ENCODE assay signal across 2 cellular contexts in the genomic region with DNA sequence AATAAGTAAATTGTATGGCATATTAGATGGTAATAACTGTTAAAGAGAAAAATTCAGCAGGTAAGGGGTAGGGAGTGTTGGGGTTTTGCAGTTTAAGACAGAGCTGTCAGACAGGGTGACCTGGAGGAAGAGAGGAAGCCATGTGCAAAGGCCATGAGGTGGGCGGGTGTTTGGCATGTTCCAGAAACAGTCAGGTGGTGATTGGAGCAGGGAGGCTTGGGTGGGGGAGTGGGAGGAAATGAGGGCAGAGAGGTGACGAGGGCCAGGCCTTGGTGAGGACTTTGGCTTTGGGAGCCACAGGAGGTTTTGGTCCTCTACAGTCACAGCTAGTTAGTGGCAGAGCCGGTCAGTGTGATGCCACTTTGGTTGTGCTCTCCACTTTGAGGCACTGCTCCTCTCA.
A peak's percentile ranks its signal among the peaks of the same experiment; 100 is the strongest.
TF ChIP-seq lines count a peak whose summit lies in the region.

No MANE protein-coding gene starts in this region.

TF ChIP-seq in A549, 52 proteins besides CTCF, POLR2A, EP300 and RAD21:
- no peak for TF ChIP-seq ZSCAN20 (CRISPR knock-in tag; IDR thresholded peaks at IDR 0.05)
- no peak for TF ChIP-seq JUNB (IDR thresholded peaks at IDR 0.05)
- TF ChIP-seq RCOR1 (IDR thresholded peaks at IDR 0.05; ENCODE audit: low read depth, low read length) = no peak
- TF ChIP-seq, protein P1, sequence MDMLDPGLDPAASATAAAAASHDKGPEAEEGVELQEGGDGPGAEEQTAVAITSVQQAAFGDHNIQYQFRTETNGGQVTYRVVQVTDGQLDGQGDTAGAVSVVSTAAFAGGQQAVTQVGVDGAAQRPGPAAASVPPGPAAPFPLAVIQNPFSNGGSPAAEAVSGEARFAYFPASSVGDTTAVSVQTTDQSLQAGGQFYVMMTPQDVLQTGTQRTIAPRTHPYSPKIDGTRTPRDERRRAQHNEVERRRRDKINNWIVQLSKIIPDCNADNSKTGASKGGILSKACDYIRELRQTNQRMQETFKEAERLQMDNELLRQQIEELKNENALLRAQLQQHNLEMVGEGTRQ (IDR thresholded peaks at IDR 0.05) = no peak
- no peak for TF ChIP-seq NR3C1 (IDR thresholded peaks at IDR 0.05)
- no peak for TF ChIP-seq ESRRA (IDR thresholded peaks at IDR 0.05; ENCODE audit: borderline replicate concordance, low read length)
- TF ChIP-seq RFX5 (IDR thresholded peaks at IDR 0.05) = no peak
- TF ChIP-seq MAZ (IDR thresholded peaks at IDR 0.05; ENCODE audit: borderline replicate concordance, low read depth, low read length) = no peak
- TF ChIP-seq, protein P2, sequence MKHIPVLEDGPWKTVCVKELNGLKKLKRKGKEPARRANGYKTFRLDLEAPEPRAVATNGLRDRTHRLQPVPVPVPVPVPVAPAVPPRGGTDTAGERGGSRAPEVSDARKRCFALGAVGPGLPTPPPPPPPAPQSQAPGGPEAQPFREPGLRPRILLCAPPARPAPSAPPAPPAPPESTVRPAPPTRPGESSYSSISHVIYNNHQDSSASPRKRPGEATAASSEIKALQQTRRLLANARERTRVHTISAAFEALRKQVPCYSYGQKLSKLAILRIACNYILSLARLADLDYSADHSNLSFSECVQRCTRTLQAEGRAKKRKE (CRISPR knock-in tag; IDR thresholded peaks at IDR 0.05; ENCODE audit: low read depth) = no peak
- TF ChIP-seq FOSL2 (IDR thresholded peaks at IDR 0.05) = no peak
- TF ChIP-seq FOSL2 (CRISPR knock-in tag; IDR thresholded peaks at IDR 0.05) = no peak
- TF ChIP-seq NPAS2 (CRISPR knock-in tag; IDR thresholded peaks at IDR 0.05; ENCODE audit: borderline replicate concordance) = no peak
- TF ChIP-seq HOXB5 (CRISPR knock-in tag; IDR thresholded peaks at IDR 0.05) = no peak
- no peak for TF ChIP-seq BHLHE40 (IDR thresholded peaks at IDR 0.05; ENCODE audit: low read depth, low read length)
- TF ChIP-seq, protein P3, sequence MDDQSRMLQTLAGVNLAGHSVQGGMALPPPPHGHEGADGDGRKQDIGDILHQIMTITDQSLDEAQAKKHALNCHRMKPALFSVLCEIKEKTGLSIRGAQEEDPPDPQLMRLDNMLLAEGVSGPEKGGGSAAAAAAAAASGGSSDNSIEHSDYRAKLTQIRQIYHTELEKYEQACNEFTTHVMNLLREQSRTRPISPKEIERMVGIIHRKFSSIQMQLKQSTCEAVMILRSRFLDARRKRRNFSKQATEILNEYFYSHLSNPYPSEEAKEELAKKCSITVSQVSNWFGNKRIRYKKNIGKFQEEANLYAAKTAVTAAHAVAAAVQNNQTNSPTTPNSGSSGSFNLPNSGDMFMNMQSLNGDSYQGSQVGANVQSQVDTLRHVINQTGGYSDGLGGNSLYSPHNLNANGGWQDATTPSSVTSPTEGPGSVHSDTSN (IDR thresholded peaks at IDR 0.05) = no peak
- TF ChIP-seq, protein P4, sequence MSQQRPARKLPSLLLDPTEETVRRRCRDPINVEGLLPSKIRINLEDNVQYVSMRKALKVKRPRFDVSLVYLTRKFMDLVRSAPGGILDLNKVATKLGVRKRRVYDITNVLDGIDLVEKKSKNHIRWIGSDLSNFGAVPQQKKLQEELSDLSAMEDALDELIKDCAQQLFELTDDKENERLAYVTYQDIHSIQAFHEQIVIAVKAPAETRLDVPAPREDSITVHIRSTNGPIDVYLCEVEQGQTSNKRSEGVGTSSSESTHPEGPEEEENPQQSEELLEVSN (IDR thresholded peaks at IDR 0.05; ENCODE audit: borderline replicate concordance, low read depth) = no peak
- no peak for TF ChIP-seq NFE2L2 (conservative IDR thresholded peaks at IDR 0.05; ENCODE audit: low read length)
- TF ChIP-seq GATA3 (IDR thresholded peaks at IDR 0.05; ENCODE audit: borderline replicate concordance) = no peak
- no peak for TF ChIP-seq SREBF2 (IDR thresholded peaks at IDR 0.05)
- TF ChIP-seq, protein P5, sequence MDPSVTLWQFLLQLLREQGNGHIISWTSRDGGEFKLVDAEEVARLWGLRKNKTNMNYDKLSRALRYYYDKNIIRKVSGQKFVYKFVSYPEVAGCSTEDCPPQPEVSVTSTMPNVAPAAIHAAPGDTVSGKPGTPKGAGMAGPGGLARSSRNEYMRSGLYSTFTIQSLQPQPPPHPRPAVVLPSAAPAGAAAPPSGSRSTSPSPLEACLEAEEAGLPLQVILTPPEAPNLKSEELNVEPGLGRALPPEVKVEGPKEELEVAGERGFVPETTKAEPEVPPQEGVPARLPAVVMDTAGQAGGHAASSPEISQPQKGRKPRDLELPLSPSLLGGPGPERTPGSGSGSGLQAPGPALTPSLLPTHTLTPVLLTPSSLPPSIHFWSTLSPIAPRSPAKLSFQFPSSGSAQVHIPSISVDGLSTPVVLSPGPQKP (IDR thresholded peaks at IDR 0.05; ENCODE audit: low read depth, low read length) = no peak
TF ChIP-seq in A549: peak in this region for 0.

TF ChIP-seq in K562, 482 proteins besides CTCF, POLR2A, EP300 and RAD21:
- TF ChIP-seq NBN (IDR thresholded peaks at IDR 0.05; ENCODE audit: low read depth) (no peak), EGR1 (conservative IDR thresholded peaks at IDR 0.05) (0 out of 2 replicates have a peak, but pooled peaks have one; percentile 18)
- TF ChIP-seq, protein P6, sequence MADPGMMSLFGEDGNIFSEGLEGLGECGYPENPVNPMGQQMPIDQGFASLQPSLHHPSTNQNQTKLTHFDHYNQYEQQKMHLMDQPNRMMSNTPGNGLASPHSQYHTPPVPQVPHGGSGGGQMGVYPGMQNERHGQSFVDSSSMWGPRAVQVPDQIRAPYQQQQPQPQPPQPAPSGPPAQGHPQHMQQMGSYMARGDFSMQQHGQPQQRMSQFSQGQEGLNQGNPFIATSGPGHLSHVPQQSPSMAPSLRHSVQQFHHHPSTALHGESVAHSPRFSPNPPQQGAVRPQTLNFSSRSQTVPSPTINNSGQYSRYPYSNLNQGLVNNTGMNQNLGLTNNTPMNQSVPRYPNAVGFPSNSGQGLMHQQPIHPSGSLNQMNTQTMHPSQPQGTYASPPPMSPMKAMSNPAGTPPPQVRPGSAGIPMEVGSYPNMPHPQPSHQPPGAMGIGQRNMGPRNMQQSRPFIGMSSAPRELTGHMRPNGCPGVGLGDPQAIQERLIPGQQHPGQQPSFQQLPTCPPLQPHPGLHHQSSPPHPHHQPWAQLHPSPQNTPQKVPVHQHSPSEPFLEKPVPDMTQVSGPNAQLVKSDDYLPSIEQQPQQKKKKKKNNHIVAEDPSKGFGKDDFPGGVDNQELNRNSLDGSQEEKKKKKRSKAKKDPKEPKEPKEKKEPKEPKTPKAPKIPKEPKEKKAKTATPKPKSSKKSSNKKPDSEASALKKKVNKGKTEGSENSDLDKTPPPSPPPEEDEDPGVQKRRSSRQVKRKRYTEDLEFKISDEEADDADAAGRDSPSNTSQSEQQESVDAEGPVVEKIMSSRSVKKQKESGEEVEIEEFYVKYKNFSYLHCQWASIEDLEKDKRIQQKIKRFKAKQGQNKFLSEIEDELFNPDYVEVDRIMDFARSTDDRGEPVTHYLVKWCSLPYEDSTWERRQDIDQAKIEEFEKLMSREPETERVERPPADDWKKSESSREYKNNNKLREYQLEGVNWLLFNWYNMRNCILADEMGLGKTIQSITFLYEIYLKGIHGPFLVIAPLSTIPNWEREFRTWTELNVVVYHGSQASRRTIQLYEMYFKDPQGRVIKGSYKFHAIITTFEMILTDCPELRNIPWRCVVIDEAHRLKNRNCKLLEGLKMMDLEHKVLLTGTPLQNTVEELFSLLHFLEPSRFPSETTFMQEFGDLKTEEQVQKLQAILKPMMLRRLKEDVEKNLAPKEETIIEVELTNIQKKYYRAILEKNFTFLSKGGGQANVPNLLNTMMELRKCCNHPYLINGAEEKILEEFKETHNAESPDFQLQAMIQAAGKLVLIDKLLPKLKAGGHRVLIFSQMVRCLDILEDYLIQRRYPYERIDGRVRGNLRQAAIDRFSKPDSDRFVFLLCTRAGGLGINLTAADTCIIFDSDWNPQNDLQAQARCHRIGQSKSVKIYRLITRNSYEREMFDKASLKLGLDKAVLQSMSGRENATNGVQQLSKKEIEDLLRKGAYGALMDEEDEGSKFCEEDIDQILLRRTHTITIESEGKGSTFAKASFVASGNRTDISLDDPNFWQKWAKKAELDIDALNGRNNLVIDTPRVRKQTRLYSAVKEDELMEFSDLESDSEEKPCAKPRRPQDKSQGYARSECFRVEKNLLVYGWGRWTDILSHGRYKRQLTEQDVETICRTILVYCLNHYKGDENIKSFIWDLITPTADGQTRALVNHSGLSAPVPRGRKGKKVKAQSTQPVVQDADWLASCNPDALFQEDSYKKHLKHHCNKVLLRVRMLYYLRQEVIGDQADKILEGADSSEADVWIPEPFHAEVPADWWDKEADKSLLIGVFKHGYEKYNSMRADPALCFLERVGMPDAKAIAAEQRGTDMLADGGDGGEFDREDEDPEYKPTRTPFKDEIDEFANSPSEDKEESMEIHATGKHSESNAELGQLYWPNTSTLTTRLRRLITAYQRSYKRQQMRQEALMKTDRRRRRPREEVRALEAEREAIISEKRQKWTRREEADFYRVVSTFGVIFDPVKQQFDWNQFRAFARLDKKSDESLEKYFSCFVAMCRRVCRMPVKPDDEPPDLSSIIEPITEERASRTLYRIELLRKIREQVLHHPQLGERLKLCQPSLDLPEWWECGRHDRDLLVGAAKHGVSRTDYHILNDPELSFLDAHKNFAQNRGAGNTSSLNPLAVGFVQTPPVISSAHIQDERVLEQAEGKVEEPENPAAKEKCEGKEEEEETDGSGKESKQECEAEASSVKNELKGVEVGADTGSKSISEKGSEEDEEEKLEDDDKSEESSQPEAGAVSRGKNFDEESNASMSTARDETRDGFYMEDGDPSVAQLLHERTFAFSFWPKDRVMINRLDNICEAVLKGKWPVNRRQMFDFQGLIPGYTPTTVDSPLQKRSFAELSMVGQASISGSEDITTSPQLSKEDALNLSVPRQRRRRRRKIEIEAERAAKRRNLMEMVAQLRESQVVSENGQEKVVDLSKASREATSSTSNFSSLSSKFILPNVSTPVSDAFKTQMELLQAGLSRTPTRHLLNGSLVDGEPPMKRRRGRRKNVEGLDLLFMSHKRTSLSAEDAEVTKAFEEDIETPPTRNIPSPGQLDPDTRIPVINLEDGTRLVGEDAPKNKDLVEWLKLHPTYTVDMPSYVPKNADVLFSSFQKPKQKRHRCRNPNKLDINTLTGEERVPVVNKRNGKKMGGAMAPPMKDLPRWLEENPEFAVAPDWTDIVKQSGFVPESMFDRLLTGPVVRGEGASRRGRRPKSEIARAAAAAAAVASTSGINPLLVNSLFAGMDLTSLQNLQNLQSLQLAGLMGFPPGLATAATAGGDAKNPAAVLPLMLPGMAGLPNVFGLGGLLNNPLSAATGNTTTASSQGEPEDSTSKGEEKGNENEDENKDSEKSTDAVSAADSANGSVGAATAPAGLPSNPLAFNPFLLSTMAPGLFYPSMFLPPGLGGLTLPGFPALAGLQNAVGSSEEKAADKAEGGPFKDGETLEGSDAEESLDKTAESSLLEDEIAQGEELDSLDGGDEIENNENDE (IDR thresholded peaks at IDR 0.05; ENCODE audit: low read depth, low read length) = no peak
